ENCODE assay signal across 28 cellular contexts in the genomic region with DNA sequence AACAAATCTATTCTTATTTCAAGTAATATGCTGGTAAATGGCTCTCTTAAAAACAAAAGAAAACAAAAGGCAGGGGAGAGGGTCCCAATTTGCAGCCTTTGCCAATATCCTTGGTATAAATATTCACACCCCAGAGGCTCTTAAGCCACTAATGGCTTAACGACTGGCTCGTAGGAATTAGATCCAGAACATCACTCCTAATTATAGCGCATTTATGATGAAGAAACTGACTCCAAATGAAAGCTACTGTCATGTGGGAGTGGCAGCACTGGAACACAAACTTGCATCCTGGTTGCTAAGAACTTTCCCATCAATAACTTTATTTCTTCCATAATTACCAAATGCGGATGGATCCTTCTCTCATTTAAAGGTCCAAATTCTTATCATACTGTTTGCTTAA.
"Had no signal": no experiment of that assay in that cellular context is flagged by ENCODE, and none has a peak within 500 bp of the region (broad histone marks: within the 10 kb centered on the region; RNA-seq: fewer than 3 reads in every experiment).

No MANE protein-coding gene starts in this region.

- DNase-seq: activated CD4-positive, alpha-beta T cell treated with anti-CD3 and anti-CD28 coated beads, Interleukin-2, amount 10 ng/mL, durations not matched to agents 24 days and 14 days; activated CD4-positive, alpha-beta T cell treated with anti-CD3 and anti-CD28 coated beads, Interleukin-2, amount 50 U/mL, for 4 hours; activated CD8-positive, alpha-beta T cell treated with anti-CD3 and anti-CD28 coated beads, Interleukin-2, amount 10 ng/mL, durations not matched to agents 7 days and 5 days; activated gamma-delta T cell; activated naive CD4-positive, alpha-beta T cell treated with Interleukin-2 at 50 U/mL for 16 hours; activated naive CD8-positive, alpha-beta T cell treated with anti-CD3 and anti-CD28 coated beads, Interleukin-2, amount 10 ng/mL, durations not matched to agents 7 days and 5 days; activated T-cell treated with anti-CD3 and anti-CD28 coated beads, Interleukin-2, amount 50 U/mL, for 24 hours; anterior cingulate cortex; caudate nucleus; Karpas-422; KBM-7; NCI-H1105; NCI-H1417 treated with DMSO at 0.1 percent for 48 hours; NCI-H1930; NCI-H2081 treated with DMSO at 0.1 percent for 48 hours; NCI-H226; NCI-H446 treated with DMSO at 0.1 percent for 48 hours; NCI-H524; NCI-H69; NK-92 treated with Interleukin-12 subunit alpha and Interleukin-12 subunit beta, amount 100 ng/mL, for 24 hours; PC-9; SHP77; SJCRH30; T1000 had no signal

- H3K4me2 ChIP-seq: PC-9 had no signal

- H2AFZ ChIP-seq: PC-9 had no signal

- FAIRE-seq: bronchial epithelial cell, RCC 7860 had no signal

- H3K27ac ChIP-seq: PC-9, RWPE1, SJCRH30, SK-N-MC had no signal

- H3K9me3 ChIP-seq: SJCRH30 had no signal

- H3K27me3 ChIP-seq: SJCRH30 had no signal

- H3K4me3 ChIP-seq: PC-9, SJCRH30, SK-N-MC had no signal
